Comparison of ENCODE assay signal across 11 cellular contexts in the genomic region with DNA sequence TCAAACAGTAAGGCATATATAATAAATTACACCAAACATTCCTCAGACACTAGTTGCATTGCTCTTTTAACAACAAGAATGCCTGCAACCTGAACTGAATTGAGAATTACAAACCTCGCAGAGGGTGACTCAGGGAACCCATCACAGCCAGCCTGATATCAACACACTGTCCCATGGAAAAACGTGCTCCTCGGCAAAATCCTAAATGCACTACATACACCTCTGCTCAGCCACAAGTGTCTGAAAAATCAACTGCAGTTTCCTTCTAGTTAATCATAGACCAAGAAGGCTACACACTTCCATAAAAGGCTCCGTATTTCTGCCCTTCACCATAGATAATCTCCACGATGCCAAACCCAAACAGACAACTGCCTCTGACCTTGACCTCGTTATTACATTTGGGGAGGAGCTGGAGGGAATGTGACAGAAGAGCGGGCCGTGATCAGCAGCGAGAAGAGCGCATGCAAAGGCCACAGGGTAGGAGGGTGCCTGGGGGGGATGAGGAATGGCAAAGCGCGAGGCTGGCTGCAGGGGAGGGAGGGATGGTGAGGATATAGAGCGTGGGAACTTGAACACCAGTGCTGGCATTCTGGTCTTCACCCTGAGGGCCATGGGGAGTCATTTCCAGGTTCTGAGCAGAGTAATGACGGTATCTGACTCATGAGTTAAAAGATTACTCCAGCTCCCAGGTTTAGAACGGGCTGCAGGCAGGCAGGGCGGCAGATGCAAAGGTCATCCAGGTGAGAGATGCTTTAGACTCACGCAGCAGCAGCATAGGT.
DNase-seq lines count a peak whose midpoint lies in the region; ATAC-seq and TF ChIP-seq lines count a peak whose summit lies in the region.
"Had no signal": no experiment of that assay in that cellular context is flagged by ENCODE, and none has a peak within 500 bp of the region (broad histone marks: within the 10 kb centered on the region; RNA-seq: fewer than 3 reads in every experiment).

No MANE protein-coding gene starts in this region.

- H3K27me3 ChIP-seq in Caco-2 (replicated peaks; ENCODE audit: control insufficient read depth, insufficient read depth, low read length): no peaks in the 10 kb centered on the region
- H3K27me3 ChIP-seq in colonic mucosa: no peaks in the 10 kb centered on the region
- no peaks in the 10 kb centered on the region for H3K27me3 ChIP-seq in WERI-Rb-1 (ENCODE audit: insufficient read depth, low read depth, severe bottlenecking)
- H3K27me3 ChIP-seq: uterus had no signal

- peaks cover 46% of the 10 kb centered on the region for H3K4me1 Mint-ChIP-seq in Caco-2 (ENCODE audit: low read depth, unreplicated experiment)
- peaks cover 28 to 51% (median 37%) of the 10 kb centered on the region in 3 donors for H3K4me1 Mint-ChIP-seq in naive B cell
- H3K4me1 Mint-ChIP-seq: endodermal cell had no signal

- CTCF ChIA-PET in Caco-2 (lab: Charles Lee): no interaction called here

- ATAC-seq in naive B cell (ENCODE audit: low read depth in 2 of 2) (no peak), GM18867 (IDR thresholded peaks at IDR 0.05; ENCODE audit: unreplicated experiment) (no peak), GM21528 (IDR thresholded peaks at IDR 0.05; ENCODE audit: low FRiP score, unreplicated experiment) (no peak), sciatic nerve (no peak)

- H3K4me3 Mint-ChIP-seq in Caco-2 (ENCODE audit: unreplicated experiment) (peak overlapping the region; percentile 26), naive B cell (peak overlapping the region in 1 of 8 donors; percentile 2)
- H3K4me3 Mint-ChIP-seq: endodermal cell had no signal

- H3K9ac ChIP-seq in colonic mucosa (ENCODE audit: low read depth in 2 of 2, low read length in 2 of 2): peak overlapping the region in 1 of 2 donors; percentile 80

- H3K9me3 Mint-ChIP-seq in Caco-2 (ENCODE audit: unreplicated experiment) (no peaks in the 10 kb centered on the region), naive B cell (no peaks in the 10 kb centered on the region)
- H3K9me3 Mint-ChIP-seq: endodermal cell had no signal

- H3K27ac Mint-ChIP-seq in Caco-2 (ENCODE audit: unreplicated experiment): peak overlapping the region; percentile 70
- peak overlapping the region in 5 of 6 donors; percentile 13 to 93 (median 73) for H3K27ac Mint-ChIP-seq in naive B cell
- H3K27ac Mint-ChIP-seq: endodermal cell had no signal

- H3K4me1 ChIP-seq in Caco-2 (peaks cover 84% of the 10 kb centered on the region), colonic mucosa (peaks cover 7% of the 10 kb centered on the region)
- H3K4me1 ChIP-seq: uterus had no signal

- no TSS peak for BruUV-seq in Caco-2 (replicated peaks; lab: Mats Ljungman, UMichigan)

- TF ChIP-seq CTCF in Caco-2 (IDR thresholded peaks at IDR 0.05; ENCODE audit: insufficient read depth in 1 of 2, low read depth in 1 of 2, low read length in 1 of 2, severe bottlenecking in 1 of 2, unreplicated experiment in 1 of 2): no peak
- TF ChIP-seq CTCF in colonic mucosa (IDR thresholded peaks at IDR 0.05): no peak
- TF ChIP-seq CTCF in WERI-Rb-1 (IDR thresholded peaks at IDR 0.05; ENCODE audit: low read depth, low read length): no peak

- H3K27me3 Mint-ChIP-seq in Caco-2 (ENCODE audit: insufficient read depth, unreplicated experiment): no peaks in the 10 kb centered on the region
- H3K27me3 Mint-ChIP-seq in naive B cell: no peaks in the 10 kb centered on the region

- intact Hi-C loops in Caco-2 (cut with micrococcal nuclease; ENCODE audit: unreplicated experiment): no loop called here
- intact Hi-C loops in colonic mucosa (cut with DNase I): no loop called here
- intact Hi-C loops in sciatic nerve (cut with DNase I): no loop called here

- H3K36me3 ChIP-seq in Caco-2 (ENCODE audit: control insufficient read depth, insufficient read depth, low read length) (peaks cover 6% of the 10 kb centered on the region), colonic mucosa (no peaks in the 10 kb centered on the region), WERI-Rb-1 (no peaks in the 10 kb centered on the region)
- H3K36me3 ChIP-seq: prostate gland had no signal

- H3K27ac ChIP-seq in colonic mucosa: peak overlapping the region; percentile 7
- H3K27ac ChIP-seq in WERI-Rb-1: no peak overlapping the region
- H3K27ac ChIP-seq: prostate gland, uterus had no signal

- H3K9me3 ChIP-seq in Caco-2 (no peaks in the 10 kb centered on the region), colonic mucosa (no peaks in the 10 kb centered on the region), WERI-Rb-1 (ENCODE audit: severe bottlenecking) (no peaks in the 10 kb centered on the region)
- H3K9me3 ChIP-seq: prostate gland, uterus had no signal

- POLR2A ChIA-PET in Caco-2 (lab: Charles Lee): no interaction called here

- H3K4me3 ChIP-seq in Caco-2 (ENCODE audit: low read depth, low read length) (no peak overlapping the region), colonic mucosa (no peak overlapping the region), WERI-Rb-1 (ENCODE audit: low read depth, low read length) (no peak overlapping the region)
- H3K4me3 ChIP-seq: prostate gland, uterus had no signal

- H3K36me3 Mint-ChIP-seq in Caco-2 (ENCODE audit: insufficient read depth, unreplicated experiment) (peaks cover 88% of the 10 kb centered on the region), naive B cell (peaks cover 7 to 13% of the 10 kb centered on the region in 2 donors)

- DNase-seq in Caco-2 (peak; percentile 48 to 72), NCI-H2227 (lab: John Stamatoyannopoulos, UW; ENCODE audit: unreplicated experiment) (peak; percentile 6), colonic mucosa (peak; percentile 64), naive B cell (no peak), WERI-Rb-1 (no peak), sciatic nerve (ENCODE audit: low spot score) (no peak)
- DNase-seq: endodermal cell, uterus had no signal

Comparison
In these comparisons a context has a peak if more than half of its experiments do, and no peak if none do; other contexts are left out.
1. DNase-seq: peak in Caco-2 (2 of 2), NCI-H2227 (single experiment) and colonic mucosa (single experiment); none in naive B cell (single experiment), WERI-Rb-1 (single experiment) and sciatic nerve (single experiment).